In genomic region chr17:5077781-5078105, GRCh38 we compare ENCODE assay signal across 9 cellular contexts. TPM values are rescaled to one million over a fixed set of nuclear protein-coding genes. Genes with fewer than 3 reads are reported as not detected.
DNase-seq lines count a peak whose midpoint lies in the region; TF ChIP-seq lines count a peak whose summit lies in the region.
"Had no signal": no experiment of that assay in that cellular context is flagged by ENCODE, and none has a peak within 500 bp of the region (broad histone marks: within the 10 kb centered on the region; RNA-seq: fewer than 3 reads in every experiment).

No MANE protein-coding gene starts in this region.

- no peaks in the 10 kb centered on the region for H3K9me3 ChIP-seq in colonic mucosa
- H3K9me3 ChIP-seq in mucosa of stomach (ENCODE audit: control insufficient read depth, low read length) = no peaks in the 10 kb centered on the region
- H3K9me3 ChIP-seq in vagina = no peaks in the 10 kb centered on the region

- H3K27ac ChIP-seq in colonic mucosa (peak overlapping the region; percentile 60), vagina (peak overlapping the region; percentile 50)

- peak; percentile 1 for DNase-seq in stimulated activated CD8-positive, alpha-beta memory T cell treated with anti-CD3 and anti-CD28 coated beads, Interleukin-7, amount 100 ng/mL, for 24 hours (ENCODE audit: low read depth)
- DNase-seq in stimulated activated CD8-positive, alpha-beta memory T cell treated with anti-CD3 and anti-CD28 coated beads, Interleukin-4, amount 100 ng/mL, for 48 hours = no peak
- DNase-seq in colonic mucosa = no peak
- no peak for DNase-seq in vagina (ENCODE audit: extremely low spot score in 2 of 2)
- DNase-seq in NCI-H1694 treated with DMSO at 0.1 percent for 48 hours (lab: John Stamatoyannopoulos, UW) = no peak
- DNase-seq in SW480 (ENCODE audit: low spot score) = no peak
- no peak for DNase-seq in NCI-H226

- H3K27me3 ChIP-seq in colonic mucosa = no peaks in the 10 kb centered on the region
- no peaks in the 10 kb centered on the region for H3K27me3 ChIP-seq in mucosa of stomach (ENCODE audit: control insufficient read depth, insufficient read depth, low read length)
- H3K27me3 ChIP-seq in vagina = no peaks in the 10 kb centered on the region

- no peak for TF ChIP-seq CTCF in colonic mucosa (IDR thresholded peaks at IDR 0.05)
- TF ChIP-seq CTCF in vagina (IDR thresholded peaks at IDR 0.05) = no peak

- intact Hi-C loops in colonic mucosa (cut with DNase I) (loop anchor here (5.0 kb wide), 1 partner anchor 35 kb away; the partner anchor contains the start of gene ZNF232), vagina (cut with DNase I) (no loop called here)

- H3K4me1 ChIP-seq in colonic mucosa = no peaks in the 10 kb centered on the region
- peaks cover 5% of the 10 kb centered on the region for H3K4me1 ChIP-seq in mucosa of stomach (ENCODE audit: control insufficient read depth, insufficient read depth, low read length)
- peaks cover 15% of the 10 kb centered on the region for H3K4me1 ChIP-seq in vagina

- TF ChIP-seq POLR2A in vagina (IDR thresholded peaks at IDR 0.05) = no peak

- H3K36me3 ChIP-seq in colonic mucosa (no peaks in the 10 kb centered on the region), mucosa of stomach (ENCODE audit: control insufficient read depth, insufficient read depth, low read length) (no peaks in the 10 kb centered on the region), vagina (no peaks in the 10 kb centered on the region)

- H3K9ac ChIP-seq in colonic mucosa (ENCODE audit: low read depth in 2 of 2, low read length in 2 of 2) (peak overlapping the region; percentile 87 to 88), mucosa of stomach (ENCODE audit: low read length) (peak overlapping the region; percentile 85)

- H3K4me3 ChIP-seq in colonic mucosa = peak overlapping the region; percentile 72
- H3K4me3 ChIP-seq in mucosa of stomach (ENCODE audit: low read length) = peak overlapping the region; percentile 65
- H3K4me3 ChIP-seq in vagina = peak overlapping the region; percentile 75 to 96

RNA-seq across cellular contexts. Expression of gene ZFP3, which starts 0.5 kb away (rescaled TPM):
- total RNA-seq in colonic mucosa = 1 to 10 TPM; 6.2 to 6.3 TPM
- total RNA-seq in vagina = 3.4 TPM

RNA-seq across cellular contexts. Expression of gene ZNF232, which starts 33.9 kb away (rescaled TPM):
- total RNA-seq in colonic mucosa (10 to 100 TPM in 1 of 2 donors, 1 to 10 TPM in 1; 8.0 to 10.9 TPM), vagina (4.9 TPM)

RNA-seq across cellular contexts. Expression of gene USP6, which starts 38.1 kb away (rescaled TPM):
- total RNA-seq in colonic mucosa (under 1 TPM in 1 of 2 donors, not detected in 1; 0.13 TPM), vagina (0.49 TPM)

RNA-seq across cellular contexts. Expression of gene SLC52A1, which starts 42.5 kb away (rescaled TPM):
- total RNA-seq in colonic mucosa = 1 to 10 TPM; 1.7 to 2.6 TPM
- 0.49 TPM for total RNA-seq in vagina
- total RNA-seq: neural crest cell had no signal
